ENCODE assay signal across 8 cellular contexts in the genomic region with DNA sequence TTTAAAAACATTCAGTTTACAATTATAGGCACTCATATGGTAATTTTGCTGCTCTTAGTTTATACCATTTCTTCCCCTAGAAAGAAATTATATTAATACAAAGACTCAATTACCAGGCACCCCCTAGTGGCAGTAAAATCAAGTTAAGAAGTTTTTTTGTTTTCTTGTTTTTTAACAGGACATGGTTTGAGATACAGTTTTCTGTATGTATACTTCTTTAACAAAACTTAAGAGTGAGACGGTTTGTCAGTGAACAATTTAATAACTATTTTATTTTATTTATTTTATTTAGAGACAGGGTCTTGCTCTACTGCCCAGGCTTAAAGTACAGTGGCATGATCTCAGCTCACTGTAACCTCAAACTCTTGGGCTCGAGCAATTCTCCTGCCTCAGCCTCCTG.
DNase-seq lines count a peak whose midpoint lies in the region; ATAC-seq and TF ChIP-seq lines count a peak whose summit lies in the region.

No MANE protein-coding gene starts in this region.

- no peak overlapping the region for H3K27ac Mint-ChIP-seq in activated CD4-positive, alpha-beta T cell treated with anti-CD3 and anti-CD28 coated beads, Interleukin-2, amount 10 ng/mL, durations not matched to agents 24 days and 14 days
- H3K27ac Mint-ChIP-seq in type B pancreatic cell, result no peak overlapping the region

- no peak overlapping the region for H2AFZ ChIP-seq in OCI-LY1 (ENCODE audit: low read length)

- H3K4me3 Mint-ChIP-seq in activated CD4-positive, alpha-beta T cell treated with anti-CD3 and anti-CD28 coated beads, Interleukin-2, amount 10 ng/mL, durations not matched to agents 24 days and 14 days, result no peak overlapping the region
- H3K4me3 Mint-ChIP-seq in type B pancreatic cell, result no peak overlapping the region

- peaks cover 10% of the 10 kb centered on the region; the same call in 1 of the 2 replicates for H3F3A ChIP-seq in OCI-LY1 (ENCODE audit: insufficient read depth, low read length)

- H4K20me1 ChIP-seq in OCI-LY1 (ENCODE audit: insufficient read depth, low read length), result no peaks in the 10 kb centered on the region

- no peak overlapping the region for H3K4me3 ChIP-seq in OCI-LY1 (ENCODE audit: low read depth, low read length, poor library complexity, severe bottlenecking)
- H3K4me3 ChIP-seq in fibroblast of pulmonary artery (replicated peaks; ENCODE audit: low read depth, low read length), result no peak overlapping the region
- no peak overlapping the region for H3K4me3 ChIP-seq in effector memory CD4-positive, alpha-beta T cell (ENCODE audit: insufficient read depth, low read depth, low read length, poor library complexity, severe bottlenecking)
- H3K4me3 ChIP-seq in colonic mucosa, result no peak overlapping the region

- H3K27ac ChIP-seq in OCI-LY1 (ENCODE audit: low read depth, low read length, poor library complexity, severe bottlenecking), result no peak overlapping the region
- no peak overlapping the region for H3K27ac ChIP-seq in effector memory CD4-positive, alpha-beta T cell (ENCODE audit: insufficient read depth, low read length, poor library complexity, severe bottlenecking)
- H3K27ac ChIP-seq in colonic mucosa, result no peak overlapping the region

- no peaks in the 10 kb centered on the region for H3K9me3 Mint-ChIP-seq in activated CD4-positive, alpha-beta T cell treated with anti-CD3 and anti-CD28 coated beads, Interleukin-2, amount 10 ng/mL, durations not matched to agents 24 days and 14 days
- H3K9me3 Mint-ChIP-seq in type B pancreatic cell, result no peaks in the 10 kb centered on the region

- no peaks in the 10 kb centered on the region for H3K79me2 ChIP-seq in OCI-LY1 (ENCODE audit: insufficient read depth, low read length)

- peaks cover 5% of the 10 kb centered on the region for H3K36me3 Mint-ChIP-seq in activated CD4-positive, alpha-beta T cell treated with anti-CD3 and anti-CD28 coated beads, Interleukin-2, amount 10 ng/mL, durations not matched to agents 24 days and 14 days (ENCODE audit: low read depth)
- peaks cover 8% of the 10 kb centered on the region for H3K36me3 Mint-ChIP-seq in type B pancreatic cell

- peak; percentile 64 for TF ChIP-seq CTCF in OCI-LY1 (IDR thresholded peaks at IDR 0.05; ENCODE audit: low read length)
- TF ChIP-seq CTCF in fibroblast of pulmonary artery (IDR thresholded peaks at IDR 0.05; ENCODE audit: low read length, missing control alignments), result peak; percentile 54
- peak; percentile 76 for TF ChIP-seq CTCF in type B pancreatic cell (conservative IDR thresholded peaks at IDR 0.05)
- no peak for TF ChIP-seq CTCF in colonic mucosa (IDR thresholded peaks at IDR 0.05)

- H3K36me3 ChIP-seq in OCI-LY1 (ENCODE audit: insufficient read depth, low read length) (peaks cover 37% of the 10 kb centered on the region; the same call in 1 of the 2 replicates), colonic mucosa (no peaks in the 10 kb centered on the region)
- H3K36me3 ChIP-seq in effector memory CD4-positive, alpha-beta T cell (ENCODE audit: control insufficient read depth, insufficient read depth, low read length), result no peaks in the 10 kb centered on the region

- intact Hi-C loops in activated CD4-positive, alpha-beta T cell treated with anti-CD3 and anti-CD28 coated beads, Interleukin-2, amount 10 ng/mL, durations not matched to agents 24 days and 14 days (cut with micrococcal nuclease), result loop anchor here (10.0 kb wide), 1 partner anchor 371 kb away; no protein-coding TSS in a partner anchor
- intact Hi-C loops in colonic mucosa (cut with DNase I), result no loop called here

- peak; percentile 53 for DNase-seq in activated CD4-positive, alpha-beta T cell treated with anti-CD3 and anti-CD28 coated beads, Interleukin-2, amount 10 ng/mL, durations not matched to agents 24 days and 14 days
- DNase-seq in activated CD4-positive, alpha-beta T cell treated with anti-CD3 and anti-CD28 coated beads, Interleukin-2, amount 50 U/mL, for 4 hours, result no peak
- DNase-seq in fibroblast of pulmonary artery (ENCODE audit: low read depth) (peak; percentile 56), type B pancreatic cell (ENCODE audit: extremely low spot score, unreplicated experiment) (no peak), colonic mucosa (no peak)
- no peak for DNase-seq in effector memory CD4-positive, alpha-beta T cell

- H3K4me1 Mint-ChIP-seq in activated CD4-positive, alpha-beta T cell treated with anti-CD3 and anti-CD28 coated beads, Interleukin-2, amount 10 ng/mL, durations not matched to agents 24 days and 14 days, result peaks cover 13% of the 10 kb centered on the region
- H3K4me1 Mint-ChIP-seq in type B pancreatic cell (ENCODE audit: unreplicated experiment), result no peaks in the 10 kb centered on the region

- H3K9me3 ChIP-seq in OCI-LY1 (ENCODE audit: low read length) (no peaks in the 10 kb centered on the region), colonic mucosa (no peaks in the 10 kb centered on the region)
- H3K9me3 ChIP-seq in effector memory CD4-positive, alpha-beta T cell (ENCODE audit: control insufficient read depth, low read length), result no peaks in the 10 kb centered on the region

- H3K27me3 ChIP-seq in OCI-LY1 (ENCODE audit: insufficient read depth, low read length) (no peaks in the 10 kb centered on the region), colonic mucosa (no peaks in the 10 kb centered on the region)
- no peaks in the 10 kb centered on the region for H3K27me3 ChIP-seq in effector memory CD4-positive, alpha-beta T cell (replicated peaks; ENCODE audit: control insufficient read depth, insufficient read depth, low read length, poor library complexity, severe bottlenecking)

- no peaks in the 10 kb centered on the region for H3K9me2 ChIP-seq in OCI-LY1 (ENCODE audit: low read depth, low read length)

- H3K27me3 Mint-ChIP-seq in activated CD4-positive, alpha-beta T cell treated with anti-CD3 and anti-CD28 coated beads, Interleukin-2, amount 10 ng/mL, durations not matched to agents 24 days and 14 days, result no peaks in the 10 kb centered on the region
- no peaks in the 10 kb centered on the region for H3K27me3 Mint-ChIP-seq in type B pancreatic cell

- no peak for ATAC-seq in GM18858 (IDR thresholded peaks at IDR 0.05; ENCODE audit: unreplicated experiment)

- H3K4me1 ChIP-seq in OCI-LY1 (ENCODE audit: insufficient read depth, low read length, severe bottlenecking), result no peaks in the 10 kb centered on the region
- no peaks in the 10 kb centered on the region for H3K4me1 ChIP-seq in effector memory CD4-positive, alpha-beta T cell (ENCODE audit: control insufficient read depth, insufficient read depth, low read length, poor library complexity, severe bottlenecking)
- no peaks in the 10 kb centered on the region for H3K4me1 ChIP-seq in colonic mucosa

- H3K9ac ChIP-seq in OCI-LY1 (ENCODE audit: low read length) (no peak overlapping the region), colonic mucosa (ENCODE audit: low read depth in 2 of 2, low read length in 2 of 2) (no peak overlapping the region)

- no peak overlapping the region for H3K4me2 ChIP-seq in OCI-LY1 (ENCODE audit: low read length)

Comparison
In these comparisons a context has a peak if more than half of its experiments do, and no peak if none do; other contexts are left out.
1. DNase-seq: peak in activated CD4-positive, alpha-beta T cell treated with anti-CD3 and anti-CD28 coated beads, Interleukin-2, amount 10 ng/mL, durations not matched to agents 24 days and 14 days (single experiment) and fibroblast of pulmonary artery (single experiment); none in activated CD4-positive, alpha-beta T cell treated with anti-CD3 and anti-CD28 coated beads, Interleukin-2, amount 50 U/mL, for 4 hours (0 of 2), type B pancreatic cell (single experiment), effector memory CD4-positive, alpha-beta T cell (0 of 3) and colonic mucosa (single experiment).